37 cellular contexts compared by ENCODE assay signal in the genomic region with DNA sequence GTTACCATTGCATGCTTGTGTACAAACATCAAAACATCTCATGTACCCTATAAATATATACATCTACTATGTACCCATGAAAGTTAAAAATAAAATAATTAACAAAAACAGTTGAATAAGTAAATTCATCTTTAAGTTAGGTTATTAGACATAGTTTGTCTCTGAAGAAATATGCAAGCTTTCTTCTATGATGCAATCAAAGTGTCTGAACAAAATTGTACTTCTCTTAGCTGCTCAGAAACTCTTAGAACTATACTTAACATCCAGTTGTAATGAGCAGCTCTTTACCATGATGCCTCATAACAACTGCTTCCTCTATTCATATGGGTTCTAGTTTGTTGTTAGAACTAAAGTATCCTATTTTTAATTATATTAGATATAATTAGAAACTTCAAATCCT. TPM values are rescaled to one million over a fixed set of nuclear protein-coding genes. Genes with fewer than 3 reads are reported as not detected.
"Had no signal": no experiment of that assay in that cellular context is flagged by ENCODE, and none has a peak within 500 bp of the region (broad histone marks: within the 10 kb centered on the region; RNA-seq: fewer than 3 reads in every experiment).

No MANE protein-coding gene starts in this region.

- H3K36me3 ChIP-seq: ascending aorta, cardiac muscle cell had no signal

- H3K4me3 ChIP-seq: ascending aorta, cardiac muscle cell had no signal

- ATAC-seq: activated CD8-positive, alpha-beta T cell treated with anti-CD3 and anti-CD28 coated beads for 36 hours; activated naive CD4-positive, alpha-beta T cell treated with anti-CD3 and anti-CD28 coated beads, Interleukin-2, amount 50 U/mL, for 72 hours; activated T-cell treated with anti-CD3 and anti-CD28 coated beads, Interleukin-2, amount 50 U/mL, for 4 hours; activated T-cell treated with anti-CD3 and anti-CD28 coated beads, Interleukin-2, amount 50 U/mL, for 72 hours; activated T-helper 17 cell treated with anti-CD3 and anti-CD28 coated beads, Interleukin-2, amount 50 U/mL, for 72 hours had no signal

- DNase-seq: activated B cell treated with CpG ODN at 0.5 μM for 24 hours; activated CD4-positive, alpha-beta memory T cell treated with anti-CD3 and anti-CD28 coated beads for 36 hours; activated CD4-positive, alpha-beta T cell treated with anti-CD3 and anti-CD28 coated beads for 4 hours; activated CD4-positive, alpha-beta T cell treated with anti-CD3 and anti-CD28 coated beads, Interleukin-2, amount 10 ng/mL, durations not matched to agents 24 days and 14 days; activated CD4-positive, alpha-beta T cell treated with anti-CD3 and anti-CD28 coated beads, Interleukin-2, amount 50 U/mL, for 1 hour; activated CD4-positive, alpha-beta T cell treated with anti-CD3 and anti-CD28 coated beads, Interleukin-2, amount 50 U/mL, for 4 hours; activated CD4-positive, CD25-positive, alpha-beta regulatory T cell treated with anti-CD3 and anti-CD28 coated beads, Interleukin-2, amount 50 U/mL, for 72 hours; activated CD8-positive, alpha-beta memory T cell treated with anti-CD3 and anti-CD28 coated beads, Interleukin-2, amount 50 U/mL, for 4 hours; activated CD8-positive, alpha-beta T cell treated with anti-CD3 and anti-CD28 coated beads for 36 hours; activated effector memory CD4-positive, alpha-beta T cell treated with anti-CD3 and anti-CD28 coated beads, Interleukin-2, amount 50 U/mL, for 16 hours; activated gamma-delta T cell treated with Interleukin-2 at 50 U/mL for 16 hours; activated naive CD4-positive, alpha-beta T cell; activated naive CD4-positive, alpha-beta T cell treated with anti-CD3 and anti-CD28 coated beads for 36 hours; activated naive CD4-positive, alpha-beta T cell treated with anti-CD3 and anti-CD28 coated beads, Interleukin-2, amount 50 U/mL, for 16 hours; activated naive CD8-positive, alpha-beta T cell treated with anti-CD3 and anti-CD28 coated beads for 36 hours; activated T-cell treated with anti-CD3 and anti-CD28 coated beads for 4 hours; activated T-cell treated with anti-CD3 and anti-CD28 coated beads, Interleukin-2, amount 50 U/mL, for 1 hour; activated T-cell treated with anti-CD3 and anti-CD28 coated beads, Interleukin-2, amount 50 U/mL, for 4 hours; activated T-cell treated with anti-CD3 and anti-CD28 coated beads, Interleukin-2, amount 50 U/mL, for 72 hours; amygdala; anterior cingulate cortex; caudate nucleus; cerebellar nuclear complex; T-helper 1 cell; T-helper 2 cell; T-helper 9 cell had no signal

- H3K4me1 ChIP-seq: ascending aorta had no signal

- H3K27me3 ChIP-seq: ascending aorta, cardiac muscle cell had no signal

- H3K27ac ChIP-seq: ascending aorta, cardiac muscle cell, VCaP had no signal

- FAIRE-seq: bronchial epithelial cell, TTC549 had no signal

RNA-seq across cellular contexts. Expression of a gene that starts 5.9 kb away (rescaled TPM):
- total RNA-seq: activated CD4-positive, alpha-beta memory T cell treated with anti-CD3 and anti-CD28 coated beads for 36 hours; activated CD4-positive, alpha-beta T cell treated with anti-CD3 and anti-CD28 coated beads, Interleukin-2, amount 10 ng/mL, durations not matched to agents 24 days and 14 days; activated CD8-positive, alpha-beta memory T cell treated with anti-CD3 and anti-CD28 coated beads for 36 hours; activated CD8-positive, alpha-beta T cell treated with anti-CD3 and anti-CD28 coated beads for 36 hours; activated naive CD4-positive, alpha-beta T cell treated with anti-CD3 and anti-CD28 coated beads for 36 hours; activated naive CD4-positive, alpha-beta T cell treated with anti-CD3 and anti-CD28 coated beads, Interleukin-2, amount 50 U/mL, for 72 hours; activated naive CD8-positive, alpha-beta T cell treated with anti-CD3 and anti-CD28 coated beads for 36 hours; activated T-cell treated with anti-CD3 and anti-CD28 coated beads, Interleukin-2, amount 50 U/mL, for 4 hours; activated T-cell treated with anti-CD3 and anti-CD28 coated beads, Interleukin-2, amount 50 U/mL, for 72 hours; activated T-helper 1 cell treated with anti-CD3 and anti-CD28 coated beads, Interleukin-12 subunit alpha, Interleukin-12 subunit beta, Interleukin-2, Interleukin-4 antibody, amounts not matched to agents 30 ng/mL and 10 ng/mL and 1 ng/mL, durations not matched to agents 14 hours and 24 hours and 36 hours; activated T-helper 17 cell treated with anti-CD3 and anti-CD28 coated beads, Interleukin-2, amount 50 U/mL, for 72 hours; ascending aorta; bronchial epithelial cell; cardiac muscle cell; chondrocyte had no signal
- polyA plus RNA-seq: cardiac muscle cell had no signal

RNA-seq across cellular contexts. Expression of a gene that starts 49.0 kb away (rescaled TPM):
- total RNA-seq: activated B cell treated with CpG ODN at 0.5 μM for 24 hours; activated CD4-positive, alpha-beta memory T cell treated with anti-CD3 and anti-CD28 coated beads for 36 hours; activated CD4-positive, alpha-beta T cell treated with anti-CD3 and anti-CD28 coated beads, Interleukin-2, amount 10 ng/mL, durations not matched to agents 24 days and 14 days; activated CD8-positive, alpha-beta memory T cell treated with anti-CD3 and anti-CD28 coated beads for 36 hours; activated CD8-positive, alpha-beta T cell treated with anti-CD3 and anti-CD28 coated beads for 36 hours; activated naive CD4-positive, alpha-beta T cell treated with anti-CD3 and anti-CD28 coated beads for 36 hours; activated naive CD4-positive, alpha-beta T cell treated with anti-CD3 and anti-CD28 coated beads, Interleukin-2, amount 50 U/mL, for 72 hours; activated naive CD8-positive, alpha-beta T cell treated with anti-CD3 and anti-CD28 coated beads for 36 hours; activated T-cell treated with anti-CD3 and anti-CD28 coated beads, Interleukin-2, amount 50 U/mL, for 4 hours; activated T-cell treated with anti-CD3 and anti-CD28 coated beads, Interleukin-2, amount 50 U/mL, for 72 hours; activated T-helper 1 cell treated with anti-CD3 and anti-CD28 coated beads, Interleukin-12 subunit alpha, Interleukin-12 subunit beta, Interleukin-2, Interleukin-4 antibody, amounts not matched to agents 30 ng/mL and 10 ng/mL and 1 ng/mL, durations not matched to agents 14 hours and 24 hours and 36 hours; activated T-helper 17 cell treated with anti-CD3 and anti-CD28 coated beads, Interleukin-2, amount 50 U/mL, for 72 hours; ascending aorta; bronchial epithelial cell; cardiac muscle cell; chondrocyte had no signal
- polyA plus RNA-seq: adipose tissue, cardiac muscle cell had no signal

RNA-seq across cellular contexts. Expression of a gene that starts 49.7 kb away (rescaled TPM):
- total RNA-seq: bronchial epithelial cell, cardiac muscle cell, chondrocyte had no signal
- polyA plus RNA-seq: cardiac muscle cell had no signal
